Comparison of ENCODE assay signal across 7 cellular contexts in genomic region chr10:99548041-99548530, GRCh38. TPM values are rescaled to one million over a fixed set of nuclear protein-coding genes. Genes with fewer than 3 reads are reported as not detected.
A peak's percentile ranks its signal among the peaks of the same experiment; 100 is the strongest.
DNase-seq lines count a peak whose midpoint lies in the region; ATAC-seq, FAIRE-seq and TF ChIP-seq lines count a peak whose summit lies in the region.

No MANE protein-coding gene starts in this region.

- no peak for TF ChIP-seq CTCF in activated B cell treated with CpG ODN at 0.5 μM for 24 hours (IDR thresholded peaks at IDR 0.05)

- H3K9me3 Mint-ChIP-seq in activated B cell treated with CpG ODN at 0.5 μM for 24 hours: no peaks in the 10 kb centered on the region
- no peaks in the 10 kb centered on the region for H3K9me3 Mint-ChIP-seq in naive B cell

- ATAC-seq in activated B cell treated with CpG ODN at 0.5 μM for 24 hours (ENCODE audit: low read depth) (peak; percentile 56), naive B cell (ENCODE audit: low read depth in 2 of 2) (peak; percentile 58 to 60), HG03095 (IDR thresholded peaks at IDR 0.05; ENCODE audit: unreplicated experiment) (no peak)

- H3K4me1 Mint-ChIP-seq in activated B cell treated with CpG ODN at 0.5 μM for 24 hours (no peaks in the 10 kb centered on the region), naive B cell (no peaks in the 10 kb centered on the region)

- peak; percentile 71 for DNase-seq in ELR (ENCODE audit: low read depth)
- DNase-seq in HS-27A (ENCODE audit: low read depth): peak; percentile 66
- DNase-seq in activated B cell treated with CpG ODN at 0.5 μM for 24 hours: no peak
- DNase-seq in naive B cell: no peak
- no peak for DNase-seq in frontal cortex (ENCODE audit: low spot score in 2 of 2)
- DNase-seq in GM19240 (ENCODE audit: insufficient read length, low spot score): no peak

- H3K36me3 Mint-ChIP-seq in activated B cell treated with CpG ODN at 0.5 μM for 24 hours (ENCODE audit: low read depth) (no peaks in the 10 kb centered on the region), naive B cell (no peaks in the 10 kb centered on the region)

- intact Hi-C loops in activated B cell treated with CpG ODN at 0.5 μM for 24 hours (cut with micrococcal nuclease): loop anchor here (1.0 kb wide), 1 partner anchor 112 kb away; no protein-coding TSS in a partner anchor

- H3K27me3 Mint-ChIP-seq in activated B cell treated with CpG ODN at 0.5 μM for 24 hours (peaks cover 55% of the 10 kb centered on the region), naive B cell (peaks cover 63 to 85% (median 78%) of the 10 kb centered on the region in 3 donors)

- FAIRE-seq in frontal cortex (lab: Jason Lieb, UNC): no peak

- POLR2A ChIA-PET in activated B cell treated with CpG ODN at 0.5 μM for 24 hours (lab: Charles Lee): no interaction called here

- H3K4me3 Mint-ChIP-seq in activated B cell treated with CpG ODN at 0.5 μM for 24 hours: no peak overlapping the region
- H3K4me3 Mint-ChIP-seq in naive B cell: no peak overlapping the region

- CTCF ChIA-PET in activated B cell treated with CpG ODN at 0.5 μM for 24 hours (lab: Charles Lee): interaction anchor here (0.7 to 3.2 kb wide), 3 partner anchors 61 to 155 kb away, joined by 3 to 21 read pairs (median 5); no protein-coding TSS in a partner anchor

- H3K27ac Mint-ChIP-seq in activated B cell treated with CpG ODN at 0.5 μM for 24 hours (no peak overlapping the region), naive B cell (no peak overlapping the region)

RNA-seq across cellular contexts. Expression of gene NKX2-3, which starts 15.3 kb away (rescaled TPM):
- total RNA-seq in activated B cell treated with CpG ODN at 0.5 μM for 24 hours (not detected in 2 replicates), frontal cortex (under 0.01 TPM)
- polyA plus RNA-seq in naive B cell (ENCODE audit: low read depth in 6 of 6): not detected

Comparison
In these comparisons a context has a peak if more than half of its experiments do, and no peak if none do; other contexts are left out.
1. DNase-seq: peak in ELR (single experiment) and HS-27A (single experiment); none in activated B cell treated with CpG ODN at 0.5 μM for 24 hours (single experiment), naive B cell (single experiment), frontal cortex (0 of 2) and GM19240 (single experiment).